In genomic region chr16:18799500-18799899, GRCh38 we compare ENCODE assay signal across 9 cellular contexts. TPM values are rescaled to one million over a fixed set of nuclear protein-coding genes. Genes with fewer than 3 reads are reported as not detected.
A peak's percentile ranks its signal among the peaks of the same experiment; 100 is the strongest.
DNase-seq lines count a peak whose midpoint lies in the region; FAIRE-seq and TF ChIP-seq lines count a peak whose summit lies in the region.
"Had no signal": no experiment of that assay in that cellular context is flagged by ENCODE, and none has a peak within 500 bp of the region (broad histone marks: within the 10 kb centered on the region; RNA-seq: fewer than 3 reads in every experiment).

No MANE protein-coding gene starts in this region.

- no TSS peak for BruUV-seq in A673 (replicated peaks; lab: Mats Ljungman, UMichigan)

- intact Hi-C loops in A673 (cut with micrococcal nuclease; ENCODE audit: unreplicated experiment): loop anchor here (10.0 kb wide), 1 partner anchor 725 kb away; the partner anchor contains the start of genes CCP110 and GDE1

- POLR2A ChIA-PET in A673 (lab: Charles Lee; ENCODE audit: low non-redundant PET) (no interaction called here), HEK293 (lab: Yijun Ruan, JAX) (interaction anchor here (8.2 kb wide), 1 partner anchor 11 kb away, joined by 329 read pairs; the partner anchor contains the start of gene RPS15A)

- peak overlapping the region; percentile 94 for H3K4me3 ChIP-seq in A673 (ENCODE audit: low read depth, low read length, poor library complexity, severe bottlenecking)
- H3K4me3 ChIP-seq in HEK293 (ENCODE audit: low read depth, low read length): peak overlapping the region; percentile 98
- peak overlapping the region; percentile 93 for H3K4me3 ChIP-seq in adipocyte (ENCODE audit: low read length)
- H3K4me3 ChIP-seq in liver (ENCODE audit: low read depth in 1 of 3, low read length in 3 of 3): peak overlapping the region in 2 of 3 donors; percentile 57 to 92

- H3K36me3 ChIP-seq in A673 (ENCODE audit: insufficient read depth, low read length, poor library complexity, severe bottlenecking): peaks cover 49% of the 10 kb centered on the region
- H3K36me3 ChIP-seq in HEK293 (ENCODE audit: control insufficient read depth in 2 of 2, insufficient read depth in 1 of 2, low read length in 2 of 2): peaks cover 33 to 46% of the 10 kb centered on the region in 2 experiments
- peaks cover 40% of the 10 kb centered on the region for H3K36me3 ChIP-seq in adipocyte (ENCODE audit: control insufficient read depth, insufficient read depth, low read length, severe bottlenecking)
- H3K36me3 ChIP-seq in liver (ENCODE audit: control insufficient read depth in 4 of 4, insufficient read depth in 3 of 4, low read depth in 1 of 4, low read length in 3 of 4): peaks cover 2 to 17% (median 8%) of the 10 kb centered on the region in 4 donors

- H3K27me3 ChIP-seq in A673 (replicated peaks; ENCODE audit: insufficient read depth, low read depth, low read length, poor library complexity) (no peaks in the 10 kb centered on the region), adipocyte (replicated peaks; ENCODE audit: control insufficient read depth, insufficient read depth, low read length) (no peaks in the 10 kb centered on the region), liver (ENCODE audit: control insufficient read depth in 4 of 4, insufficient read depth in 4 of 4, low read length in 3 of 4) (no peaks in the 10 kb centered on the region)

- TF ChIP-seq RAD21 in liver (IDR thresholded peaks at IDR 0.05): no peak

- CTCF ChIA-PET in A673 (lab: Charles Lee) (no interaction called here), HEK293 (lab: Yijun Ruan, JAX) (interaction anchor here (0.9 to 1.4 kb wide), 2 partner anchors 15 to 170 kb away, joined by 3 read pairs; no protein-coding TSS in a partner anchor)

- H3K4me1 ChIP-seq in A673 (ENCODE audit: insufficient read depth, low read length, poor library complexity, severe bottlenecking): peaks cover 40% of the 10 kb centered on the region
- H3K4me1 ChIP-seq in HEK293 (ENCODE audit: control insufficient read depth, insufficient read depth, low read length): peaks cover 7% of the 10 kb centered on the region; the same call in 1 of the 2 replicates
- H3K4me1 ChIP-seq in adipocyte (ENCODE audit: control insufficient read depth, insufficient read depth, low read length): peaks cover 49% of the 10 kb centered on the region
- H3K4me1 ChIP-seq in liver (ENCODE audit: control insufficient read depth in 4 of 4, insufficient read depth in 4 of 4, low read length in 3 of 4): peaks cover 8 to 36% (median 27%) of the 10 kb centered on the region in 4 donors

- TF ChIP-seq CTCF in A673 (conservative IDR thresholded peaks at IDR 0.05; ENCODE audit: low read depth, low read length) (no peak), HEK293 (tag by site-specific recombination; IDR thresholded peaks at IDR 0.05) (no peak), liver (IDR thresholded peaks at IDR 0.05; ENCODE audit: low read depth, low read length, missing input control) (no peak)

- H3K9ac ChIP-seq in adipocyte (ENCODE audit: low read length): peak overlapping the region; percentile 94
- H3K9ac ChIP-seq in liver (ENCODE audit: low read depth in 1 of 2, low read length in 2 of 2): peak overlapping the region; percentile 83 to 89

- DNase-seq in A673 (ENCODE audit: low spot score): no peak
- DNase-seq in adipocyte (ENCODE audit: low read depth): no peak
- no peak for DNase-seq in NCI-H1417 (lab: John Stamatoyannopoulos, UW)
- DNase-seq in CD1c-positive myeloid dendritic cell (ENCODE audit: extremely low spot score): no peak
- DNase-seq in NCI-H524 treated with DMSO at 0.1 percent for 48 hours (lab: John Stamatoyannopoulos, UW): no peak
- DNase-seq in GM19239 (ENCODE audit: insufficient read length, low spot score): no peak
- DNase-seq: NCI-H1930 had no signal

- WGBS in liver: 60% methylated on average over 3 of the region's 3 CpGs

- H3K27ac ChIP-seq in A673 (ENCODE audit: low read depth, low read length, poor library complexity, severe bottlenecking): peak overlapping the region; percentile 95
- H3K27ac ChIP-seq in HEK293 (ENCODE audit: extremely low read depth, low read depth, low read length): no peak overlapping the region
- no peak overlapping the region for H3K27ac ChIP-seq in liver (ENCODE audit: low read depth in 1 of 2, low read length in 2 of 2)

- H3K9me3 ChIP-seq in A673 (ENCODE audit: low read depth, low read length, poor library complexity, severe bottlenecking): no peaks in the 10 kb centered on the region
- no peaks in the 10 kb centered on the region for H3K9me3 ChIP-seq in HEK293 (ENCODE audit: control insufficient read depth, insufficient read depth, low read depth, low read length)
- H3K9me3 ChIP-seq in adipocyte (ENCODE audit: control insufficient read depth, low read length): no peaks in the 10 kb centered on the region
- H3K9me3 ChIP-seq in liver (ENCODE audit: control insufficient read depth in 4 of 4, low read length in 3 of 4): no peaks in the 10 kb centered on the region

- FAIRE-seq in GM19239 (lab: Jason Lieb, UNC): no peak

TF ChIP-seq in HEK293, 187 proteins besides CTCF, POLR2A, EP300 and RAD21:
- TF ChIP-seq ZNF701 (tag by site-specific recombination; IDR thresholded peaks at IDR 0.05) (no peak), ZNF621 (tag by site-specific recombination; IDR thresholded peaks at IDR 0.05) (no peak), ZNF174 (tag by site-specific recombination; IDR thresholded peaks at IDR 0.05) (no peak), OSR2 (tag by site-specific recombination; IDR thresholded peaks at IDR 0.05) (peak; percentile 72; the same call in 1 of the 2 replicates), PRDM1 (tag by site-specific recombination; IDR thresholded peaks at IDR 0.05) (peak; percentile 90), ZNF670 (tag by site-specific recombination; IDR thresholded peaks at IDR 0.05; ENCODE audit: low read depth) (no peak)
- TF ChIP-seq, protein P1, sequence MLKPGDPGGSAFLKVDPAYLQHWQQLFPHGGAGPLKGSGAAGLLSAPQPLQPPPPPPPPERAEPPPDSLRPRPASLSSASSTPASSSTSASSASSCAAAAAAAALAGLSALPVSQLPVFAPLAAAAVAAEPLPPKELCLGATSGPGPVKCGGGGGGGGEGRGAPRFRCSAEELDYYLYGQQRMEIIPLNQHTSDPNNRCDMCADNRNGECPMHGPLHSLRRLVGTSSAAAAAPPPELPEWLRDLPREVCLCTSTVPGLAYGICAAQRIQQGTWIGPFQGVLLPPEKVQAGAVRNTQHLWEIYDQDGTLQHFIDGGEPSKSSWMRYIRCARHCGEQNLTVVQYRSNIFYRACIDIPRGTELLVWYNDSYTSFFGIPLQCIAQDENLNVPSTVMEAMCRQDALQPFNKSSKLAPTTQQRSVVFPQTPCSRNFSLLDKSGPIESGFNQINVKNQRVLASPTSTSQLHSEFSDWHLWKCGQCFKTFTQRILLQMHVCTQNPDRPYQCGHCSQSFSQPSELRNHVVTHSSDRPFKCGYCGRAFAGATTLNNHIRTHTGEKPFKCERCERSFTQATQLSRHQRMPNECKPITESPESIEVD (tag by site-specific recombination; IDR thresholded peaks at IDR 0.05): peak; percentile 95

TF ChIP-seq in liver, 16 proteins besides CTCF, POLR2A, EP300 and RAD21:
- no peak for TF ChIP-seq FOXA2 (IDR thresholded peaks at IDR 0.05)
- TF ChIP-seq MAX (IDR thresholded peaks at IDR 0.05): no peak
- no peak for TF ChIP-seq GABPA (IDR thresholded peaks at IDR 0.05 in 1 of 2, conservative IDR thresholded peaks at IDR 0.05 in 1 of 2)
- TF ChIP-seq, protein P2, sequence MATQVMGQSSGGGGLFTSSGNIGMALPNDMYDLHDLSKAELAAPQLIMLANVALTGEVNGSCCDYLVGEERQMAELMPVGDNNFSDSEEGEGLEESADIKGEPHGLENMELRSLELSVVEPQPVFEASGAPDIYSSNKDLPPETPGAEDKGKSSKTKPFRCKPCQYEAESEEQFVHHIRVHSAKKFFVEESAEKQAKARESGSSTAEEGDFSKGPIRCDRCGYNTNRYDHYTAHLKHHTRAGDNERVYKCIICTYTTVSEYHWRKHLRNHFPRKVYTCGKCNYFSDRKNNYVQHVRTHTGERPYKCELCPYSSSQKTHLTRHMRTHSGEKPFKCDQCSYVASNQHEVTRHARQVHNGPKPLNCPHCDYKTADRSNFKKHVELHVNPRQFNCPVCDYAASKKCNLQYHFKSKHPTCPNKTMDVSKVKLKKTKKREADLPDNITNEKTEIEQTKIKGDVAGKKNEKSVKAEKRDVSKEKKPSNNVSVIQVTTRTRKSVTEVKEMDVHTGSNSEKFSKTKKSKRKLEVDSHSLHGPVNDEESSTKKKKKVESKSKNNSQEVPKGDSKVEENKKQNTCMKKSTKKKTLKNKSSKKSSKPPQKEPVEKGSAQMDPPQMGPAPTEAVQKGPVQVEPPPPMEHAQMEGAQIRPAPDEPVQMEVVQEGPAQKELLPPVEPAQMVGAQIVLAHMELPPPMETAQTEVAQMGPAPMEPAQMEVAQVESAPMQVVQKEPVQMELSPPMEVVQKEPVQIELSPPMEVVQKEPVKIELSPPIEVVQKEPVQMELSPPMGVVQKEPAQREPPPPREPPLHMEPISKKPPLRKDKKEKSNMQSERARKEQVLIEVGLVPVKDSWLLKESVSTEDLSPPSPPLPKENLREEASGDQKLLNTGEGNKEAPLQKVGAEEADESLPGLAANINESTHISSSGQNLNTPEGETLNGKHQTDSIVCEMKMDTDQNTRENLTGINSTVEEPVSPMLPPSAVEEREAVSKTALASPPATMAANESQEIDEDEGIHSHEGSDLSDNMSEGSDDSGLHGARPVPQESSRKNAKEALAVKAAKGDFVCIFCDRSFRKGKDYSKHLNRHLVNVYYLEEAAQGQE (IDR thresholded peaks at IDR 0.05): no peak
- no peak for TF ChIP-seq HNF4G (IDR thresholded peaks at IDR 0.05)
- TF ChIP-seq, protein P3, sequence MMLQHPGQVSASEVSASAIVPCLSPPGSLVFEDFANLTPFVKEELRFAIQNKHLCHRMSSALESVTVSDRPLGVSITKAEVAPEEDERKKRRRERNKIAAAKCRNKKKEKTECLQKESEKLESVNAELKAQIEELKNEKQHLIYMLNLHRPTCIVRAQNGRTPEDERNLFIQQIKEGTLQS (IDR thresholded peaks at IDR 0.05): no peak
- TF ChIP-seq SP1 (IDR thresholded peaks at IDR 0.05): no peak

RNA-seq across cellular contexts. Expression of gene ARL6IP1, which starts 1.8 kb away (rescaled TPM):
- 179 and 223 TPM in 2 replicates for total RNA-seq in A673 (2021)
- total RNA-seq in liver: 100 to 1,000 TPM; 222 to 260 TPM
- 100 to 1,000 TPM in 1 of 2 donors, 10 to 100 TPM in 1; 99.0 to 146 TPM for polyA plus RNA-seq in liver

RNA-seq across cellular contexts. Expression of gene RPS15A, which starts 9.4 kb away (rescaled TPM):
- total RNA-seq in A673 (2021) (1,282 and 1,307 TPM in 2 replicates), liver (1,000 to 10,000 TPM in 1 of 2 donors, 100 to 1,000 TPM in 1; 703 to 1,185 TPM)
- 1,000 to 10,000 TPM in 1 of 2 donors, 100 to 1,000 TPM in 1; 349 to 1,088 TPM for polyA plus RNA-seq in liver
